In genomic region chr5:17813214-17813613, GRCh38 we compare ENCODE assay signal across 20 cellular contexts.
"Had no signal": no experiment of that assay in that cellular context is flagged by ENCODE, and none has a peak within 500 bp of the region (broad histone marks: within the 10 kb centered on the region; RNA-seq: fewer than 3 reads in every experiment).

No MANE protein-coding gene starts in this region.

- H3K9ac ChIP-seq: KMS-11 had no signal

- DNase-seq: activated CD4-positive, alpha-beta T cell treated with anti-CD3 and anti-CD28 coated beads for 36 hours; activated CD4-positive, CD25-positive, alpha-beta regulatory T cell; activated CD8-positive, alpha-beta memory T cell treated with anti-CD3 and anti-CD28 coated beads, Interleukin-2, amount 50 U/mL, for 4 hours; activated CD8-positive, alpha-beta T cell treated with anti-CD3 and anti-CD28 coated beads for 36 hours; activated gamma-delta T cell treated with Interleukin-2 at 50 U/mL for 16 hours; activated naive CD4-positive, alpha-beta T cell treated with anti-CD3 and anti-CD28 coated beads, Interleukin-2, amount 10 ng/mL, durations not matched to agents 7 days and 5 days; activated naive CD8-positive, alpha-beta T cell treated with anti-CD3 and anti-CD28 coated beads for 36 hours; activated T-cell treated with anti-CD3 and anti-CD28 coated beads, Interleukin-2, amount 50 U/mL, for 72 hours; NCI-H1092; NCI-H1417; NCI-H2029; NCI-H2107; NCI-H2171 treated with DMSO at 0.1 percent for 48 hours; NCI-H345; NCI-H510A; NCI-H69; SHP77 treated with DMSO at 0.1 percent for 48 hours; T-helper 9 cell had no signal

- H3K4me2 ChIP-seq: KMS-11 had no signal

- H3K27ac ChIP-seq: KMS-11, VCaP had no signal

- ATAC-seq: activated CD4-positive, alpha-beta T cell treated with anti-CD3 and anti-CD28 coated beads for 36 hours; activated CD8-positive, alpha-beta T cell treated with anti-CD3 and anti-CD28 coated beads for 36 hours; activated T-cell treated with anti-CD3 and anti-CD28 coated beads, Interleukin-2, amount 50 U/mL, for 72 hours had no signal
